22 cellular contexts compared by ENCODE assay signal in the genomic region with DNA sequence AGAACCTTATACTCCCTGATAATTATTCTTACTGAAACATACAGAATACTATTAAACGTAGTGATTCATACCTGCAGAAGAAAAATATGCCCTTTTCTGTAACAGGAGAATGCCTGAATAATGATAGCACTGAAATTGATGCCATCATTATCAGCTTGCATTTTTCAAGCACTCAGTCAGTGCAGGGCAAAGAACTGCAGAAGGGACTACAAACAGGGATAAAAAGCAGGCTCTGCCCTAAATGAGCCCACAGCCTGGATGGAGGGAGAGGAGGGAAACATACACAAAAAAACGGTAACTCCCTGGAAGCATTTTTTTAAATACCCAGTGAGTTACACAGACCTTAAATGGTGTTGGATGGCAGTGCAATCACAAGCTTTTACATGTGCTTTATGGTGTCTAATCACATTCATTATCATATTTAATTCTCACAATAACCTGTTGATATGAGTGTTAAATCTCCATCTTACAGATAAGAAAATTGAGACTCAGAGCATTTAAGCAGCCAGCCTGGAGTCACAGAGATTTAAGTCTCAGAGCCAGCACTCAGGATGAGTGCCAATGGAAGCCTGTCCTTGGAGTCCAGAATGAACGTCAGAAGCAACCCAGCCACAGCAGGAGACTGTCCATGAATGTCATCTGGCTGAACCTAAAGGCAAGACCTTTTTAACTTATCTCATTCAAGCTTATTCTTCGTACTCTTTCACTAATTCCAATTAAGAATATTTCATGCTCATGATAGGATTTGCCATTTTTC.
"Had no signal": no experiment of that assay in that cellular context is flagged by ENCODE, and none has a peak within 500 bp of the region (broad histone marks: within the 10 kb centered on the region; RNA-seq: fewer than 3 reads in every experiment).

No MANE protein-coding gene starts in this region.

- DNase-seq: activated CD4-positive, alpha-beta T cell treated with anti-CD3 and anti-CD28 coated beads for 36 hours; activated CD4-positive, CD25-positive, alpha-beta regulatory T cell; activated CD8-positive, alpha-beta memory T cell treated with anti-CD3 and anti-CD28 coated beads, Interleukin-2, amount 10 ng/mL, durations not matched to agents 7 days and 5 days; activated CD8-positive, alpha-beta T cell treated with anti-CD3 and anti-CD28 coated beads, Interleukin-2, amount 10 ng/mL, durations not matched to agents 7 days and 5 days; activated naive CD4-positive, alpha-beta T cell; activated T-cell treated with anti-CD3 and anti-CD28 coated beads, Interleukin-2, amount 50 U/mL, for 72 hours; dermis blood vessel endothelial cell; effector CD4-positive, alpha-beta T cell; esophagus squamous epithelium; foreskin melanocyte; left lung; lower lobe of right lung; mesendoderm; pancreas; right cardiac atrium; stimulated activated CD4-positive, alpha-beta T cell treated with anti-CD3 and anti-CD28 coated beads, Interleukin-15, amount 100 ng/mL, for 24 hours; stimulated activated CD4-positive, alpha-beta T cell treated with anti-CD3 and anti-CD28 coated beads, Interleukin-2, amount 100 ng/mL, for 24 hours; stimulated activated naive B cell treated with anti-CD40 and anti-IgM and Interleukin-4, amounts not matched to agents 10 μg/mL and 1 μg/mL and 100 μg/mL, for 72 hours had no signal

- FAIRE-seq: bronchial epithelial cell, colon, islet of Langerhans, pancreas had no signal

- ATAC-seq: activated CD4-positive, alpha-beta T cell treated with anti-CD3 and anti-CD28 coated beads for 36 hours; activated CD8-positive, alpha-beta memory T cell treated with anti-CD3 and anti-CD28 coated beads, Interleukin-2, amount 10 ng/mL, durations not matched to agents 7 days and 5 days; activated CD8-positive, alpha-beta T cell treated with anti-CD3 and anti-CD28 coated beads, Interleukin-2, amount 10 ng/mL, durations not matched to agents 7 days and 5 days; activated naive CD4-positive, alpha-beta T cell treated with anti-CD3 and anti-CD28 coated beads, Interleukin-2, amount 50 U/mL, for 72 hours; activated T-cell treated with anti-CD3 and anti-CD28 coated beads, Interleukin-2, amount 50 U/mL, for 72 hours; left lung; lower lobe of right lung; pancreas; right cardiac atrium; stimulated activated naive B cell treated with anti-CD40 and anti-IgM and Interleukin-4, amounts not matched to agents 10 μg/mL and 1 μg/mL and 100 μg/mL, for 72 hours had no signal
